ENCODE assay signal across 13 cellular contexts in genomic region chr5:32436553-32437262, GRCh38. TPM values are rescaled to one million over a fixed set of nuclear protein-coding genes. Genes with fewer than 3 reads are reported as not detected.
DNase-seq lines count a peak whose midpoint lies in the region; ATAC-seq, FAIRE-seq and TF ChIP-seq lines count a peak whose summit lies in the region.
"Had no signal": no experiment of that assay in that cellular context is flagged by ENCODE, and none has a peak within 500 bp of the region (broad histone marks: within the 10 kb centered on the region; RNA-seq: fewer than 3 reads in every experiment).

No MANE protein-coding gene starts in this region.

- H3K27me3 ChIP-seq in RWPE2 (ENCODE audit: insufficient read depth, poor library complexity, severe bottlenecking), result no peaks in the 10 kb centered on the region
- H3K27me3 ChIP-seq in foreskin keratinocyte, result no peaks in the 10 kb centered on the region
- no peaks in the 10 kb centered on the region for H3K27me3 ChIP-seq in small intestine (ENCODE audit: control insufficient read depth in 2 of 2, insufficient read depth in 2 of 2, low read length in 2 of 2)
- H3K27me3 ChIP-seq: BLaER1 had no signal

- no peak for FAIRE-seq in small intestine (lab: Jason Lieb, UNC)

- peaks cover 14 to 25% of the 10 kb centered on the region in 2 donors for H3K4me1 Mint-ChIP-seq in stimulated activated naive B cell treated with anti-CD40 and anti-IgM and Interleukin-4, amounts not matched to agents 10 μg/mL and 1 μg/mL and 100 μg/mL, for 72 hours

- H3K27ac Mint-ChIP-seq in stimulated activated naive B cell treated with anti-CD40 and anti-IgM and Interleukin-4, amounts not matched to agents 10 μg/mL and 1 μg/mL and 100 μg/mL, for 72 hours, result no peak overlapping the region

- ATAC-seq in RWPE2 (ENCODE audit: low read depth) (peak; percentile 63), foreskin keratinocyte (peak; percentile 50), HG03280 (IDR thresholded peaks at IDR 0.05; ENCODE audit: unreplicated experiment) (no peak)
- no peak for ATAC-seq in stimulated activated naive B cell treated with anti-CD40 and anti-IgM and Interleukin-4, amounts not matched to agents 10 μg/mL and 1 μg/mL and 100 μg/mL, for 72 hours (replicated peaks)

- H3K9me3 Mint-ChIP-seq in stimulated activated naive B cell treated with anti-CD40 and anti-IgM and Interleukin-4, amounts not matched to agents 10 μg/mL and 1 μg/mL and 100 μg/mL, for 72 hours, result peaks cover 0 to 2% of the 10 kb centered on the region in 2 donors

- no peak overlapping the region for H3K4me3 Mint-ChIP-seq in stimulated activated naive B cell treated with anti-CD40 and anti-IgM and Interleukin-4, amounts not matched to agents 10 μg/mL and 1 μg/mL and 100 μg/mL, for 72 hours

- no peak overlapping the region for H3K27ac ChIP-seq in RWPE2 (ENCODE audit: poor library complexity, severe bottlenecking)
- H3K27ac ChIP-seq in foreskin keratinocyte, result no peak overlapping the region
- H3K27ac ChIP-seq in small intestine (ENCODE audit: low read depth in 1 of 2, low read length in 1 of 2), result no peak overlapping the region
- H3K27ac ChIP-seq: BLaER1 had no signal

- DNase-seq in LNCaP clone FGC (ENCODE audit: low read depth), result peak; percentile 82
- no peak for DNase-seq in RWPE2 (ENCODE audit: low spot score)
- DNase-seq in foreskin keratinocyte, result no peak
- DNase-seq in small intestine, result peak; percentile 39
- DNase-seq in stimulated activated naive B cell treated with anti-CD40 and anti-IgM and Interleukin-4, amounts not matched to agents 10 μg/mL and 1 μg/mL and 100 μg/mL, for 72 hours, result no peak
- no peak for DNase-seq in NCI-H510A (lab: John Stamatoyannopoulos, UW)
- DNase-seq: NCI-H1436 treated with DMSO at 0.1 percent for 48 hours, NCI-H2107, NCI-H345, SIG-M5 had no signal

- H3K36me3 ChIP-seq in RWPE2 (ENCODE audit: low read depth) (peaks cover 74% of the 10 kb centered on the region), small intestine (ENCODE audit: control insufficient read depth in 2 of 2, insufficient read depth in 2 of 2, low read length in 2 of 2) (no peaks in the 10 kb centered on the region)

- no peaks in the 10 kb centered on the region for H3K27me3 Mint-ChIP-seq in stimulated activated naive B cell treated with anti-CD40 and anti-IgM and Interleukin-4, amounts not matched to agents 10 μg/mL and 1 μg/mL and 100 μg/mL, for 72 hours

- TF ChIP-seq CTCF in LNCaP clone FGC (IDR thresholded peaks at IDR 0.05; ENCODE audit: control insufficient read depth, extremely low read depth, insufficient read depth), result no peak
- TF ChIP-seq CTCF in RWPE2 (IDR thresholded peaks at IDR 0.05; ENCODE audit: poor library complexity, severe bottlenecking), result no peak
- no peak for TF ChIP-seq CTCF in foreskin keratinocyte (conservative IDR thresholded peaks at IDR 0.05)

- H3K4me1 ChIP-seq in RWPE2 (ENCODE audit: insufficient read depth, poor library complexity, severe bottlenecking) (peaks cover 31% of the 10 kb centered on the region), foreskin keratinocyte (peaks cover under 1% of the 10 kb centered on the region), small intestine (ENCODE audit: control insufficient read depth in 2 of 2, insufficient read depth in 1 of 2, low read depth in 1 of 2, low read length in 1 of 2) (peaks cover 0 to 2% of the 10 kb centered on the region in 2 donors)

- H3K36me3 Mint-ChIP-seq in stimulated activated naive B cell treated with anti-CD40 and anti-IgM and Interleukin-4, amounts not matched to agents 10 μg/mL and 1 μg/mL and 100 μg/mL, for 72 hours, result peaks cover 13 to 18% of the 10 kb centered on the region in 2 donors

- WGBS in small intestine, 3 donors, result 77 to 88% (median 79%) methylated on average over 4 of the region's 4 CpGs

- no peak overlapping the region for H3K4me3 ChIP-seq in LNCaP clone FGC (ENCODE audit: low read depth, low read length)
- H3K4me3 ChIP-seq in RWPE2 (ENCODE audit: severe bottlenecking), result no peak overlapping the region
- no peak overlapping the region for H3K4me3 ChIP-seq in small intestine (ENCODE audit: low read depth in 1 of 2, low read length in 2 of 2)
- H3K4me3 ChIP-seq: BLaER1, HAP-1 had no signal

- H3K9me3 ChIP-seq in RWPE2 (ENCODE audit: severe bottlenecking) (no peaks in the 10 kb centered on the region), small intestine (ENCODE audit: control insufficient read depth, low read depth) (no peaks in the 10 kb centered on the region)
- H3K9me3 ChIP-seq: HAP-1 had no signal

RNA-seq across cellular contexts. Expression of gene ZFR, which starts 7.8 kb away (rescaled TPM):
- total RNA-seq in foreskin keratinocyte, result 59.1 and 62.2 TPM in 2 replicates
- polyA plus RNA-seq in foreskin keratinocyte (19.5 and 23.4 TPM in 2 replicates), small intestine (10 to 100 TPM; 28.2 to 30.4 (median 30.3) TPM)

Comparison
In these comparisons a context has a peak if more than half of its experiments do, and no peak if none do; other contexts are left out.
1. DNase-seq: peak in LNCaP clone FGC (single experiment) and small intestine (single experiment); none in RWPE2 (single experiment), foreskin keratinocyte (0 of 2), stimulated activated naive B cell treated with anti-CD40 and anti-IgM and Interleukin-4, amounts not matched to agents 10 μg/mL and 1 μg/mL and 100 μg/mL, for 72 hours (single experiment) and NCI-H510A (single experiment).
2. ATAC-seq: peak in RWPE2 (single experiment) and foreskin keratinocyte (single experiment); none in HG03280 (single experiment) and stimulated activated naive B cell treated with anti-CD40 and anti-IgM and Interleukin-4, amounts not matched to agents 10 μg/mL and 1 μg/mL and 100 μg/mL, for 72 hours (0 of 2).